Comparison of ENCODE assay signal across 26 cellular contexts in the genomic region with DNA sequence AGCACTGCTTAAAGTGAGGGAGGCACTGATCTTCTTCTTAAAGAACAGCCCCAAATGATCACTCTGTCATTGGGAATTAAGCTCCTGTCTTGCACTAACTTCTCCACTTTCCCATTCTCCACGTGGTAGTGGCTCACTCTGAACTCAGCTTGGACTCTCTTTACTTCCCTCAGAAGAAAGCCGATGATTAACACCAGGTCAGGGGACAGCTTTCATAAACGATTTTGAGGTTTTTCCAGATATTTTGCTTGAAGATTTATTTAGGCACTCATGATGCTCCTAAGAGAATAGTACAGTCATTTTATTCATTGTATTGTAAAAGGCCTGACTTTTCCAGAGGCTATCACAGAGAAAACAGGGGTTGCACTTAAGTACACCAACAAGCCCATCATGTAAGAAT.
"Had no signal": no experiment of that assay in that cellular context is flagged by ENCODE, and none has a peak within 500 bp of the region (broad histone marks: within the 10 kb centered on the region; RNA-seq: fewer than 3 reads in every experiment).

No MANE protein-coding gene starts in this region.

- H3K36me3 ChIP-seq: neural progenitor cell, uterus had no signal

- H3K4me1 Mint-ChIP-seq: mesothelial cell of epicardium, naive B cell had no signal

- H3K27me3 ChIP-seq: esophagus squamous epithelium, gastrocnemius medialis, heart left ventricle, left lung, neural progenitor cell, right atrium auricular region, spleen, suprapubic skin, transverse colon, upper lobe of right lung, uterus had no signal

- H3K4me3 Mint-ChIP-seq: effector memory CD8-positive, alpha-beta T cell; mesothelial cell of epicardium; naive B cell; natural killer cell treated with Interleukin-12 subunit alpha and Interleukin-12 subunit beta and Interleukin-15 and Interleukin-18, amount 100 ng/mL, for 72 hours; neural progenitor cell; stimulated activated naive B cell treated with anti-CD40 and anti-IgM and Interleukin-4, amounts not matched to agents 10 μg/mL and 1 μg/mL and 100 μg/mL, for 72 hours; stimulated activated naive CD8-positive, alpha-beta T cell treated with anti-CD3 and anti-CD28 coated beads, Interleukin-15, Interleukin-2, amounts not matched to agents 100 ng/mL and 50 ng/mL, for 24 hours had no signal

- H3K4me3 ChIP-seq: esophagus squamous epithelium, gastrocnemius medialis, heart left ventricle, left lung, mucosa of descending colon, neural progenitor cell, prostate gland, right atrium auricular region, skin epidermis, spleen, suprapubic skin, transverse colon, upper lobe of right lung, uterus had no signal

- ATAC-seq: effector memory CD8-positive, alpha-beta T cell; gastrocnemius medialis; heart left ventricle; left cardiac atrium; left lung; mucosa of descending colon; natural killer cell treated with Interleukin-12 subunit alpha and Interleukin-12 subunit beta and Interleukin-15 and Interleukin-18, amount 100 ng/mL, for 72 hours; stimulated activated naive B cell treated with anti-CD40 and anti-IgM and Interleukin-4, amounts not matched to agents 10 μg/mL and 1 μg/mL and 100 μg/mL, for 72 hours; upper lobe of right lung had no signal

- DNase-seq: cortex of kidney; effector memory CD8-positive, alpha-beta T cell; erythroblast; esophagus squamous epithelium; gastrocnemius medialis; heart left ventricle; hippocampal formation; left cardiac atrium; left lung; mesenchymal stem cell; mucosa of descending colon; naive B cell; spleen; stimulated activated CD4-positive, alpha-beta T cell treated with anti-CD3 and anti-CD28 coated beads, Interleukin-4, amount 100 ng/mL, for 4 hours; stimulated activated naive B cell treated with anti-CD40 and anti-IgM and Interleukin-4, amounts not matched to agents 10 μg/mL and 1 μg/mL and 100 μg/mL, for 72 hours; transverse colon; upper lobe of right lung; uterus had no signal

- H3K9me3 Mint-ChIP-seq: effector memory CD8-positive, alpha-beta T cell; naive B cell; natural killer cell treated with Interleukin-12 subunit alpha and Interleukin-12 subunit beta and Interleukin-15 and Interleukin-18, amount 100 ng/mL, for 72 hours; neural progenitor cell; stimulated activated naive B cell treated with anti-CD40 and anti-IgM and Interleukin-4, amounts not matched to agents 10 μg/mL and 1 μg/mL and 100 μg/mL, for 72 hours; stimulated activated naive CD8-positive, alpha-beta T cell treated with anti-CD3 and anti-CD28 coated beads, Interleukin-15, Interleukin-2, amounts not matched to agents 100 ng/mL and 50 ng/mL, for 24 hours had no signal

- H3K27ac ChIP-seq: esophagus squamous epithelium, gastrocnemius medialis, heart left ventricle, left lung, neural progenitor cell, prostate gland, right atrium auricular region, skin epidermis, spleen, suprapubic skin, transverse colon, upper lobe of right lung, uterus had no signal

- H3K27ac Mint-ChIP-seq: mesothelial cell of epicardium; natural killer cell treated with Interleukin-12 subunit alpha and Interleukin-12 subunit beta and Interleukin-15 and Interleukin-18, amount 100 ng/mL, for 72 hours; neural progenitor cell; stimulated activated naive B cell treated with anti-CD40 and anti-IgM and Interleukin-4, amounts not matched to agents 10 μg/mL and 1 μg/mL and 100 μg/mL, for 72 hours; stimulated activated naive CD8-positive, alpha-beta T cell treated with anti-CD3 and anti-CD28 coated beads, Interleukin-15, Interleukin-2, amounts not matched to agents 100 ng/mL and 50 ng/mL, for 24 hours had no signal

- H3K9me3 ChIP-seq: esophagus squamous epithelium, gastrocnemius medialis, heart left ventricle, left lung, mucosa of descending colon, prostate gland, right atrium auricular region, spleen, suprapubic skin, transverse colon, upper lobe of right lung, uterus had no signal

- H3K36me3 Mint-ChIP-seq: natural killer cell treated with Interleukin-12 subunit alpha and Interleukin-12 subunit beta and Interleukin-15 and Interleukin-18, amount 100 ng/mL, for 72 hours had no signal

- H3K4me1 ChIP-seq: gastrocnemius medialis, neural progenitor cell, prostate gland, right atrium auricular region, transverse colon, uterus had no signal

- H3K27me3 Mint-ChIP-seq: effector memory CD8-positive, alpha-beta T cell; naive B cell; natural killer cell treated with Interleukin-12 subunit alpha and Interleukin-12 subunit beta and Interleukin-15 and Interleukin-18, amount 100 ng/mL, for 72 hours; stimulated activated naive B cell treated with anti-CD40 and anti-IgM and Interleukin-4, amounts not matched to agents 10 μg/mL and 1 μg/mL and 100 μg/mL, for 72 hours; stimulated activated naive CD8-positive, alpha-beta T cell treated with anti-CD3 and anti-CD28 coated beads, Interleukin-15, Interleukin-2, amounts not matched to agents 100 ng/mL and 50 ng/mL, for 24 hours had no signal
